ENCODE assay signal across 9 cellular contexts in genomic region chr12:121872546-121873223, GRCh38. TPM values are rescaled to one million over a fixed set of nuclear protein-coding genes. Genes with fewer than 3 reads are reported as not detected.
DNase-seq lines count a peak whose midpoint lies in the region; ATAC-seq and TF ChIP-seq lines count a peak whose summit lies in the region.
"Had no signal": no experiment of that assay in that cellular context is flagged by ENCODE, and none has a peak within 500 bp of the region (broad histone marks: within the 10 kb centered on the region; RNA-seq: fewer than 3 reads in every experiment).

No MANE protein-coding gene starts in this region.

- POLR2A ChIA-PET in CD4-positive, alpha-beta T cell (lab: Charles Lee) = no interaction called here

- no peak overlapping the region for H3K27ac Mint-ChIP-seq in CD4-positive, alpha-beta T cell
- H3K27ac Mint-ChIP-seq: activated naive CD8-positive, alpha-beta T cell had no signal

- H3K27me3 ChIP-seq in CD4-positive, alpha-beta T cell (ENCODE audit: control insufficient read depth, insufficient read depth, low read length) = no peaks in the 10 kb centered on the region

- ATAC-seq in HG03280 (IDR thresholded peaks at IDR 0.05; ENCODE audit: unreplicated experiment) (no peak), sciatic nerve (no peak)
- ATAC-seq in CD4-positive, alpha-beta T cell (ENCODE audit: poor library complexity) = no peak

- no peaks in the 10 kb centered on the region for H3K27me3 Mint-ChIP-seq in CD4-positive, alpha-beta T cell
- H3K27me3 Mint-ChIP-seq: activated naive CD8-positive, alpha-beta T cell had no signal

- intact Hi-C loops in sciatic nerve (cut with DNase I) = no loop called here
- intact Hi-C loops in CD4-positive, alpha-beta T cell (cut with DNase I, micrococcal nuclease) = no loop called here

- no peak overlapping the region for H3K4me3 ChIP-seq in cardiac fibroblast (replicated peaks in 1 of 2; ENCODE audit: low read depth in 2 of 2, low read length in 2 of 2)

- H3K36me3 Mint-ChIP-seq in CD4-positive, alpha-beta T cell (ENCODE audit: low read depth) = no peaks in the 10 kb centered on the region
- H3K36me3 Mint-ChIP-seq: activated naive CD8-positive, alpha-beta T cell had no signal

- no peaks in the 10 kb centered on the region for H3K9me3 ChIP-seq in CD4-positive, alpha-beta T cell (ENCODE audit: control insufficient read depth, low read length)

- no peak overlapping the region for H3K27ac ChIP-seq in CD4-positive, alpha-beta T cell (ENCODE audit: low read depth, low read length)

- no peaks in the 10 kb centered on the region for H3K4me1 Mint-ChIP-seq in CD4-positive, alpha-beta T cell (ENCODE audit: low read depth)

- DNase-seq in D341Med (ENCODE audit: low spot score) (peak; percentile 61), M059J (ENCODE audit: low read depth) (peak; percentile 63), cardiac fibroblast (ENCODE audit: low read depth in 2 of 2) (peak; percentile 96), middle frontal gyrus (ENCODE audit: extremely low spot score, low spot score) (peak; percentile 58), sciatic nerve (ENCODE audit: low spot score) (no peak)
- DNase-seq in activated effector memory CD4-positive, alpha-beta T cell treated with anti-CD3 and anti-CD28 coated beads, Interleukin-2, amount 50 U/mL, for 16 hours = no peak
- DNase-seq in CD4-positive, alpha-beta T cell = no peak

- TF ChIP-seq CTCF in cardiac fibroblast (IDR thresholded peaks at IDR 0.05; ENCODE audit: low read depth, low read length) = no peak
- no peak for TF ChIP-seq CTCF in CD4-positive, alpha-beta T cell (IDR thresholded peaks at IDR 0.05)

- H3K9me3 Mint-ChIP-seq in CD4-positive, alpha-beta T cell = no peaks in the 10 kb centered on the region

- no peak overlapping the region for H3K4me3 Mint-ChIP-seq in CD4-positive, alpha-beta T cell
- H3K4me3 Mint-ChIP-seq: activated naive CD8-positive, alpha-beta T cell had no signal

- CTCF ChIA-PET in CD4-positive, alpha-beta T cell (lab: Charles Lee) = no interaction called here

RNA-seq across cellular contexts. Expression of gene HPD, which starts 14.0 kb away (rescaled TPM):
- total RNA-seq in M059J (2014; rRNA removed; shearing (Covaris generic)) = 2.3 and 3.7 TPM in 2 replicates
- total RNA-seq in sciatic nerve = 0.40 TPM
- not detected for total RNA-seq in CD4-positive, alpha-beta T cell

RNA-seq across cellular contexts. Expression of gene PSMD9, which starts 15.9 kb away (rescaled TPM):
- total RNA-seq in M059J (2014; rRNA removed; shearing (Covaris generic)) = 65.7 and 73.8 TPM in 2 replicates
- 34.3 TPM for total RNA-seq in sciatic nerve
- total RNA-seq in CD4-positive, alpha-beta T cell = 10 to 100 TPM; 29.5 to 31.8 TPM

RNA-seq across cellular contexts. Expression of gene CFAP251, which starts 45.7 kb away (rescaled TPM):
- 1.1 and 1.2 TPM in 2 replicates for total RNA-seq in M059J (2014; rRNA removed; shearing (Covaris generic))
- total RNA-seq in sciatic nerve = 3.8 TPM
- under 1 TPM; 0.28 to 0.33 TPM for total RNA-seq in CD4-positive, alpha-beta T cell

Comparison
In these comparisons a context has a peak if more than half of its experiments do, and no peak if none do; other contexts are left out.
1. DNase-seq: peak in D341Med (single experiment), M059J (single experiment), cardiac fibroblast (2 of 2) and middle frontal gyrus (single experiment); none in sciatic nerve (single experiment), activated effector memory CD4-positive, alpha-beta T cell treated with anti-CD3 and anti-CD28 coated beads, Interleukin-2, amount 50 U/mL, for 16 hours (single experiment) and CD4-positive, alpha-beta T cell (0 of 10).